26 cellular contexts compared by ENCODE assay signal in genomic region chr22:49690454-49690853, GRCh38.
A peak's percentile ranks its signal among the peaks of the same experiment; 100 is the strongest.
DNase-seq lines count a peak whose midpoint lies in the region; ATAC-seq, FAIRE-seq and TF ChIP-seq lines count a peak whose summit lies in the region.
"Had no signal": no experiment of that assay in that cellular context is flagged by ENCODE, and none has a peak within 500 bp of the region (broad histone marks: within the 10 kb centered on the region; RNA-seq: fewer than 3 reads in every experiment).

No MANE protein-coding gene starts in this region.

- intact Hi-C loops in K562 (cut with micrococcal nuclease), result no loop called here

- H4K8ac ChIP-seq in H9 (replicated peaks; ENCODE audit: insufficient read length, low read depth, low read length), result no peak overlapping the region

- H3K9me3 ChIP-seq in H9 (ENCODE audit: control insufficient read depth, low read depth, low read length) (peaks cover 8% of the 10 kb centered on the region), K562 (replicated peaks; ENCODE audit: control insufficient read depth, insufficient read depth, low read depth, low read length) (no peaks in the 10 kb centered on the region; the same call in 1 of the 2 replicates)
- H3K9me3 ChIP-seq: Peyer's patch, SJSA1 had no signal

- no peak overlapping the region for H4K5ac ChIP-seq in H9 (ENCODE audit: insufficient read length, low read depth, low read length)

- no peak overlapping the region for H3T11ph ChIP-seq in H9 (ENCODE audit: low read length)

- TF ChIP-seq EP300 in K562 (IDR thresholded peaks at IDR 0.05; ENCODE audit: low read length), result no peak

- ATAC-seq in K562 (no peak), GM21825 (IDR thresholded peaks at IDR 0.05; ENCODE audit: unreplicated experiment) (no peak)
- ATAC-seq in stimulated activated naive B cell treated with anti-CD40 and anti-IgM and Interleukin-4, amounts not matched to agents 10 μg/mL and 1 μg/mL and 100 μg/mL, for 72 hours (replicated peaks), result no peak
- ATAC-seq: GM23338 had no signal

- no peak overlapping the region for H2BK12ac ChIP-seq in H9 (ENCODE audit: insufficient read length, low read depth, low read length)

- DNase-seq in H9 (peak; percentile 20), K562 (ENCODE audit: extremely low read depth in 1 of 4, low spot score in 3 of 4) (no peak), islet precursor cell (peak; percentile 52), T-helper 2 cell (no peak), cerebellar nuclear complex (lab: John Stamatoyannopoulos, UW) (no peak), HEK293T (ENCODE audit: extremely low spot score) (no peak)
- no peak for DNase-seq in stimulated activated naive B cell treated with anti-CD40 and anti-IgM and Interleukin-4, amounts not matched to agents 10 μg/mL and 1 μg/mL and 100 μg/mL, for 72 hours
- DNase-seq: CD4-positive, alpha-beta T cell; COR-L47; DMS 273 treated with DMSO at 0.1 percent for 48 hours; DMS79 treated with DMSO at 0.1 percent for 48 hours; KG1; NCI-H1092; NCI-H1436; NCI-H187 treated with DMSO at 0.1 percent for 48 hours; NCI-H2107; NCI-H2227 treated with DMSO at 0.1 percent for 48 hours; NCI-H510A treated with DMSO at 0.1 percent for 48 hours; NCI-H748 treated with DMSO at 0.1 percent for 48 hours; Peyer's patch had no signal

- peaks cover 22 to 24% of the 10 kb centered on the region in 2 experiments for H3K9me3 Mint-ChIP-seq in H9
- no peaks in the 10 kb centered on the region for H3K9me3 Mint-ChIP-seq in stimulated activated naive B cell treated with anti-CD40 and anti-IgM and Interleukin-4, amounts not matched to agents 10 μg/mL and 1 μg/mL and 100 μg/mL, for 72 hours
- H3K9me3 Mint-ChIP-seq: CD4-positive, alpha-beta T cell had no signal

- no peak overlapping the region; the same call in 1 of the 2 replicates for H3K14ac ChIP-seq in H9 (ENCODE audit: insufficient read depth, low read length)

- H3K23me2 ChIP-seq in H9 (ENCODE audit: insufficient read length, low read depth, low read length, poor library complexity, severe bottlenecking), result no peaks in the 10 kb centered on the region

- peaks cover 7% of the 10 kb centered on the region for H3K27me3 Mint-ChIP-seq in H9 (ENCODE audit: low read depth)
- H3K27me3 Mint-ChIP-seq in stimulated activated naive B cell treated with anti-CD40 and anti-IgM and Interleukin-4, amounts not matched to agents 10 μg/mL and 1 μg/mL and 100 μg/mL, for 72 hours, result peaks cover 42 to 50% of the 10 kb centered on the region in 2 donors

- no peak overlapping the region for H3K27ac Mint-ChIP-seq in H9
- peak overlapping the region; percentile 42 for H3K27ac Mint-ChIP-seq in stimulated activated naive B cell treated with anti-CD40 and anti-IgM and Interleukin-4, amounts not matched to agents 10 μg/mL and 1 μg/mL and 100 μg/mL, for 72 hours
- H3K27ac Mint-ChIP-seq: CD4-positive, alpha-beta T cell; GM23338 had no signal

- H3K36me3 ChIP-seq in K562 (ENCODE audit: control insufficient read depth, insufficient read depth, low read length), result no peaks in the 10 kb centered on the region
- H3K36me3 ChIP-seq: BLaER1, Peyer's patch, SJSA1 had no signal

- H3K9me1 ChIP-seq in K562 (ENCODE audit: control insufficient read depth, insufficient read depth, low read length), result no peaks in the 10 kb centered on the region

- no peak overlapping the region for H3K27ac ChIP-seq in H9 (ENCODE audit: insufficient read length, low read depth, low read length)
- no peak overlapping the region for H3K27ac ChIP-seq in K562 (ENCODE audit: extremely low read depth, low read depth, low read length)
- H3K27ac ChIP-seq: BLaER1, HL-60, Peyer's patch, SJSA1 had no signal

- no peak overlapping the region for H2AK5ac ChIP-seq in H9 (ENCODE audit: insufficient read length, low read length)

- H3K18ac ChIP-seq in H9 (ENCODE audit: insufficient read length, low read depth, low read length), result no peak overlapping the region

- H3K4me1 ChIP-seq in H9 (ENCODE audit: insufficient read depth, low read length) (no peaks in the 10 kb centered on the region), K562 (replicated peaks in 1 of 2; ENCODE audit: control insufficient read depth in 2 of 2, insufficient read depth in 2 of 2, low read length in 2 of 2) (peaks cover 0 to 5% of the 10 kb centered on the region in 2 experiments; a peak in 3 of 5 replicates)
- H3K4me1 ChIP-seq: Peyer's patch had no signal

- no peak overlapping the region for H2BK20ac ChIP-seq in H9 (ENCODE audit: low read depth, low read length, poor library complexity, severe bottlenecking)

- H3K56ac ChIP-seq in H9 (ENCODE audit: insufficient read length, low read depth, low read length), result no peak overlapping the region

- FAIRE-seq in K562 (lab: Jason Lieb, UNC), result no peak
- FAIRE-seq: GM12891 had no signal

- H3K27me3 ChIP-seq in H9 (ENCODE audit: insufficient read depth, low read length), result no peaks in the 10 kb centered on the region
- H3K27me3 ChIP-seq in K562 (ENCODE audit: control insufficient read depth in 2 of 2, insufficient read depth in 2 of 2, low read length in 2 of 2), result peaks cover 22 to 72% of the 10 kb centered on the region in 2 experiments; a peak in 4 of 5 replicates
- H3K27me3 ChIP-seq: BLaER1, Peyer's patch had no signal

- H3K23ac ChIP-seq in H9 (ENCODE audit: insufficient read length, low read depth, low read length), result no peak overlapping the region

- POLR2A ChIA-PET in K562 (lab: Yijun Ruan, JAX) (no interaction called here), HEK293T (lab: Yijun Ruan, JAX) (no interaction called here)

- H3K4me3 Mint-ChIP-seq in H9, result no peak overlapping the region
- no peak overlapping the region for H3K4me3 Mint-ChIP-seq in stimulated activated naive B cell treated with anti-CD40 and anti-IgM and Interleukin-4, amounts not matched to agents 10 μg/mL and 1 μg/mL and 100 μg/mL, for 72 hours
- H3K4me3 Mint-ChIP-seq: CD4-positive, alpha-beta T cell; GM23338 had no signal

- no peak overlapping the region for H4K91ac ChIP-seq in H9 (ENCODE audit: insufficient read length, low read depth, low read length)

- TF ChIP-seq CTCF in H9 (conservative IDR thresholded peaks at IDR 0.05) (no peak), K562 (IDR thresholded peaks at IDR 0.05 in 2 of 3, conservative IDR thresholded peaks at IDR 0.05 in 1 of 3; ENCODE audit: insufficient read depth in 2 of 3, low read depth in 1 of 3, low read length in 3 of 3) (no peak)

- in situ Hi-C loops in K562 (cut with MboI), result no loop called here

- H3K9ac ChIP-seq in H9 (ENCODE audit: extremely low read depth, insufficient read length, low read length) (no peak overlapping the region), K562 (ENCODE audit: insufficient read depth in 1 of 2, low read depth in 2 of 2, low read length in 2 of 2) (no peak overlapping the region)
- H3K9ac ChIP-seq: BLaER1 had no signal

- H2AFZ ChIP-seq in H9 (ENCODE audit: low read length) (no peak overlapping the region), K562 (ENCODE audit: low read depth, low read length) (no peak overlapping the region)
- H2AFZ ChIP-seq: GM23338 had no signal

- H3K4ac ChIP-seq in H9 (ENCODE audit: low read depth, low read length), result no peak overlapping the region

- TF ChIP-seq POLR2A in K562 (conservative IDR thresholded peaks at IDR 0.05), result no peak

- peaks cover 0 to 18% (median 0%) of the 10 kb centered on the region in 3 experiments; a peak in 4 of 7 replicates for H3K36me3 Mint-ChIP-seq in H9 (ENCODE audit: insufficient read depth in 1 of 3, low read depth in 3 of 3)
- no peaks in the 10 kb centered on the region for H3K36me3 Mint-ChIP-seq in stimulated activated naive B cell treated with anti-CD40 and anti-IgM and Interleukin-4, amounts not matched to agents 10 μg/mL and 1 μg/mL and 100 μg/mL, for 72 hours

- BruUV-seq in K562 (replicated peaks; lab: Mats Ljungman, UMichigan), result no TSS peak

- H4K20me1 ChIP-seq in H9 (ENCODE audit: control insufficient read depth, insufficient read depth, insufficient read length) (no peaks in the 10 kb centered on the region), K562 (replicated peaks; ENCODE audit: control insufficient read depth, insufficient read depth, low read length) (no peaks in the 10 kb centered on the region)
- H4K20me1 ChIP-seq: BLaER1 had no signal

- WGBS in H9 (ENCODE audit: extremely low coverage, insufficient read length, low lambda C conversion rate), result no CpG with 5 or more reads among the region's 16 CpGs
- WGBS in K562 (ENCODE audit: insufficient coverage, low coverage, missing lambda C conversion rate), result 23% methylated on average over 12 of the region's 16 CpGs

- H3K4me1 Mint-ChIP-seq in H9, result no peaks in the 10 kb centered on the region
- H3K4me1 Mint-ChIP-seq in stimulated activated naive B cell treated with anti-CD40 and anti-IgM and Interleukin-4, amounts not matched to agents 10 μg/mL and 1 μg/mL and 100 μg/mL, for 72 hours, result peaks cover 0 to 2% of the 10 kb centered on the region in 2 donors
- H3K4me1 Mint-ChIP-seq: GM23338 had no signal

- H3K4me3 ChIP-seq in K562, result no peak overlapping the region
- H3K4me3 ChIP-seq: BLaER1, GM23338, Peyer's patch, SJSA1 had no signal

- no peaks in the 10 kb centered on the region for H3K79me1 ChIP-seq in H9 (ENCODE audit: insufficient read depth, low read depth, low read length, poor library complexity, severe bottlenecking)

- no peak overlapping the region for H2BK120ac ChIP-seq in H9 (ENCODE audit: low read depth, low read length, poor library complexity, severe bottlenecking)

- CTCF ChIA-PET in K562 (lab: Yijun Ruan, JAX; ENCODE audit: low intra/inter-chr PET ratio) (no interaction called here), HEK293T (lab: Yijun Ruan, JAX) (no interaction called here)

- TF ChIP-seq RAD21 in K562 (CRISPR knock-in tag; conservative IDR thresholded peaks at IDR 0.05 in 1 of 2, IDR thresholded peaks at IDR 0.05 in 1 of 2), result no peak

- H3K4me2 ChIP-seq in H9 (ENCODE audit: insufficient read depth, insufficient read length, low read length) (no peak overlapping the region), K562 (ENCODE audit: insufficient read depth, low read length) (no peak overlapping the region)
- H3K4me2 ChIP-seq: GM23338 had no signal

- H3K79me2 ChIP-seq in H9 (ENCODE audit: insufficient read depth, low read length) (no peaks in the 10 kb centered on the region), K562 (ENCODE audit: control insufficient read depth, insufficient read depth, low read length) (no peaks in the 10 kb centered on the region)

- H2BK15ac ChIP-seq in H9 (ENCODE audit: low read depth, low read length), result no peak overlapping the region

- no peak overlapping the region for H2BK5ac ChIP-seq in H9 (ENCODE audit: insufficient read length, low read length)

TF ChIP-seq in HEK293T, 16 proteins besides CTCF, POLR2A, EP300 and RAD21 (continues in another document):
- TF ChIP-seq NFRKB (IDR thresholded peaks at IDR 0.05) (no peak), HDGF (IDR thresholded peaks at IDR 0.05; ENCODE audit: borderline replicate concordance) (no peak), TARDBP (IDR thresholded peaks at IDR 0.05) (no peak), FOXK2 (IDR thresholded peaks at IDR 0.05) (no peak), LEF1 (IDR thresholded peaks at IDR 0.05; ENCODE audit: borderline replicate concordance) (no peak), ELF4 (IDR thresholded peaks at IDR 0.05) (no peak), FOXM1 (IDR thresholded peaks at IDR 0.05; ENCODE audit: borderline replicate concordance) (no peak), FOXA1 (IDR thresholded peaks at IDR 0.05) (no peak)

Comparison
In these comparisons a context has a peak if more than half of its experiments do, and no peak if none do; other contexts are left out.
1. DNase-seq: peak in H9 (single experiment) and islet precursor cell (single experiment); none in K562 (0 of 4), stimulated activated naive B cell treated with anti-CD40 and anti-IgM and Interleukin-4, amounts not matched to agents 10 μg/mL and 1 μg/mL and 100 μg/mL, for 72 hours (single experiment), T-helper 2 cell (0 of 5), cerebellar nuclear complex (0 of 2) and HEK293T (single experiment).